ENCODE assay signal across 2 cellular contexts in the genomic region with DNA sequence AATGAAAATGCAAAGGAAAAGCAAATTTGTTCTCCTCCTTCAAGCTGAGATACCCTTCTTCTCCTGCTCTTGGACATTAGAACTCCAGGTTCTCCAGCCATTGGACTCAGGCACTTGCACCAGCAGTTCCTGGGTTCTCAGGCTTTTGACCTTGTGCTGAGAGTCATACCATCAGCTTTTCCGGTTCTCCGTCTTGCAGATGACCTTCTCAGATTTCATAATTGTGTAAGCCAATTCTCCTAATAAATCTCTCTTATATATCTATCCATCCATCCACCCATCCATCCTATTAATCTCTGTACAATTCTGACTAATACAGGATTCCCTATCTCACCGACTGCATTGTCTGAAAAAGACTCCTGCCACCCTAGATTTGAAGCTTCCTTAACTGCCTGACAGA.
TF ChIP-seq lines count a peak whose summit lies in the region.

No MANE protein-coding gene starts in this region.

TF ChIP-seq in SK-N-SH, 30 proteins besides CTCF, POLR2A, EP300 and RAD21 (continued from another document):
- TF ChIP-seq, protein P1, sequence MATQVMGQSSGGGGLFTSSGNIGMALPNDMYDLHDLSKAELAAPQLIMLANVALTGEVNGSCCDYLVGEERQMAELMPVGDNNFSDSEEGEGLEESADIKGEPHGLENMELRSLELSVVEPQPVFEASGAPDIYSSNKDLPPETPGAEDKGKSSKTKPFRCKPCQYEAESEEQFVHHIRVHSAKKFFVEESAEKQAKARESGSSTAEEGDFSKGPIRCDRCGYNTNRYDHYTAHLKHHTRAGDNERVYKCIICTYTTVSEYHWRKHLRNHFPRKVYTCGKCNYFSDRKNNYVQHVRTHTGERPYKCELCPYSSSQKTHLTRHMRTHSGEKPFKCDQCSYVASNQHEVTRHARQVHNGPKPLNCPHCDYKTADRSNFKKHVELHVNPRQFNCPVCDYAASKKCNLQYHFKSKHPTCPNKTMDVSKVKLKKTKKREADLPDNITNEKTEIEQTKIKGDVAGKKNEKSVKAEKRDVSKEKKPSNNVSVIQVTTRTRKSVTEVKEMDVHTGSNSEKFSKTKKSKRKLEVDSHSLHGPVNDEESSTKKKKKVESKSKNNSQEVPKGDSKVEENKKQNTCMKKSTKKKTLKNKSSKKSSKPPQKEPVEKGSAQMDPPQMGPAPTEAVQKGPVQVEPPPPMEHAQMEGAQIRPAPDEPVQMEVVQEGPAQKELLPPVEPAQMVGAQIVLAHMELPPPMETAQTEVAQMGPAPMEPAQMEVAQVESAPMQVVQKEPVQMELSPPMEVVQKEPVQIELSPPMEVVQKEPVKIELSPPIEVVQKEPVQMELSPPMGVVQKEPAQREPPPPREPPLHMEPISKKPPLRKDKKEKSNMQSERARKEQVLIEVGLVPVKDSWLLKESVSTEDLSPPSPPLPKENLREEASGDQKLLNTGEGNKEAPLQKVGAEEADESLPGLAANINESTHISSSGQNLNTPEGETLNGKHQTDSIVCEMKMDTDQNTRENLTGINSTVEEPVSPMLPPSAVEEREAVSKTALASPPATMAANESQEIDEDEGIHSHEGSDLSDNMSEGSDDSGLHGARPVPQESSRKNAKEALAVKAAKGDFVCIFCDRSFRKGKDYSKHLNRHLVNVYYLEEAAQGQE (IDR thresholded peaks at IDR 0.05; ENCODE audit: low read depth, low read length): no peak
- TF ChIP-seq FOSL2 (IDR thresholded peaks at IDR 0.05; ENCODE audit: borderline replicate concordance, low read depth) (no peak; the same call in 1 of the 2 replicates), TCF12 (IDR thresholded peaks at IDR 0.05) (0 out of 2 replicates have a peak, but pooled peaks have one; percentile 11), ELF1 (IDR thresholded peaks at IDR 0.05) (no peak), NRF1 (IDR thresholded peaks at IDR 0.05; ENCODE audit: low read depth, low read length) (no peak), MXI1 (IDR thresholded peaks at IDR 0.05; ENCODE audit: low read depth, low read length) (no peak), NFIC (IDR thresholded peaks at IDR 0.05; ENCODE audit: borderline replicate concordance) (no peak), CHD2 (IDR thresholded peaks at IDR 0.05; ENCODE audit: low read length, partially characterized antibody) (no peak), FOXM1 (IDR thresholded peaks at IDR 0.05; ENCODE audit: low read depth) (no peak), SMC3 (IDR thresholded peaks at IDR 0.05; ENCODE audit: low read depth, low read length) (no peak), RXRA (IDR thresholded peaks at IDR 0.05; ENCODE audit: borderline replicate concordance, low read depth) (peak; percentile 33; the same call in 1 of the 2 replicates), RFX5 (IDR thresholded peaks at IDR 0.05; ENCODE audit: low read length) (no peak)
- TF ChIP-seq, protein P2, sequence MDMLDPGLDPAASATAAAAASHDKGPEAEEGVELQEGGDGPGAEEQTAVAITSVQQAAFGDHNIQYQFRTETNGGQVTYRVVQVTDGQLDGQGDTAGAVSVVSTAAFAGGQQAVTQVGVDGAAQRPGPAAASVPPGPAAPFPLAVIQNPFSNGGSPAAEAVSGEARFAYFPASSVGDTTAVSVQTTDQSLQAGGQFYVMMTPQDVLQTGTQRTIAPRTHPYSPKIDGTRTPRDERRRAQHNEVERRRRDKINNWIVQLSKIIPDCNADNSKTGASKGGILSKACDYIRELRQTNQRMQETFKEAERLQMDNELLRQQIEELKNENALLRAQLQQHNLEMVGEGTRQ (IDR thresholded peaks at IDR 0.05; ENCODE audit: borderline replicate concordance, low read depth, low read length): no peak
TF ChIP-seq in SK-N-SH: peak in this region for 3.

TF ChIP-seq in SK-N-SH treated with all-trans-retinoic acid at 6 μM for 48 hours, 23 proteins besides CTCF, POLR2A, EP300 and RAD21 (continued from another document):
- TF ChIP-seq, protein P3, sequence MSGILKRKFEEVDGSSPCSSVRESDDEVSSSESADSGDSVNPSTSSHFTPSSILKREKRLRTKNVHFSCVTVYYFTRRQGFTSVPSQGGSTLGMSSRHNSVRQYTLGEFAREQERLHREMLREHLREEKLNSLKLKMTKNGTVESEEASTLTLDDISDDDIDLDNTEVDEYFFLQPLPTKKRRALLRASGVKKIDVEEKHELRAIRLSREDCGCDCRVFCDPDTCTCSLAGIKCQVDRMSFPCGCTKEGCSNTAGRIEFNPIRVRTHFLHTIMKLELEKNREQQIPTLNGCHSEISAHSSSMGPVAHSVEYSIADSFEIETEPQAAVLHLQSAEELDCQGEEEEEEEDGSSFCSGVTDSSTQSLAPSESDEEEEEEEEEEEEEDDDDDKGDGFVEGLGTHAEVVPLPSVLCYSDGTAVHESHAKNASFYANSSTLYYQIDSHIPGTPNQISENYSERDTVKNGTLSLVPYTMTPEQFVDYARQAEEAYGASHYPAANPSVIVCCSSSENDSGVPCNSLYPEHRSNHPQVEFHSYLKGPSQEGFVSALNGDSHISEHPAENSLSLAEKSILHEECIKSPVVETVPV (CRISPR knock-in tag; IDR thresholded peaks at IDR 0.05): no peak
- TF ChIP-seq ZNF70 (CRISPR knock-in tag; IDR thresholded peaks at IDR 0.05): no peak
- no peak for TF ChIP-seq ARNTL (CRISPR knock-in tag; IDR thresholded peaks at IDR 0.05; ENCODE audit: borderline replicate concordance, low read depth)
- no peak for TF ChIP-seq BACH2 (CRISPR knock-in tag; IDR thresholded peaks at IDR 0.05; ENCODE audit: borderline replicate concordance)
TF ChIP-seq in SK-N-SH treated with all-trans-retinoic acid at 6 μM for 48 hours: peak in this region for 0.
